Comparison of ENCODE assay signal across 8 cellular contexts in genomic region chr3:161310649-161311423, GRCh38.
A peak's percentile ranks its signal among the peaks of the same experiment; 100 is the strongest.
DNase-seq lines count a peak whose midpoint lies in the region; ATAC-seq, FAIRE-seq and TF ChIP-seq lines count a peak whose summit lies in the region.

No MANE protein-coding gene starts in this region.

- H3K27me3 Mint-ChIP-seq in CD4-positive, CD25-positive, alpha-beta regulatory T cell: no peaks in the 10 kb centered on the region
- no peaks in the 10 kb centered on the region for H3K27me3 Mint-ChIP-seq in activated naive CD4-positive, alpha-beta T cell treated with anti-CD3 and anti-CD28 coated beads, Interleukin-2, amount 50 U/mL, for 24 hours
- peaks cover 0 to 5% (median 3%) of the 10 kb centered on the region in 3 donors for H3K27me3 Mint-ChIP-seq in CD14-positive monocyte (ENCODE audit: low read depth in 3 of 3)

- CTCF ChIA-PET in HepG2 (lab: Yijun Ruan, JAX; ENCODE audit: low intra/inter-chr PET ratio, low total read pairs): no interaction called here

- TF ChIP-seq CTCF in HepG2 (CRISPR knock-in tag; IDR thresholded peaks at IDR 0.05): no peak
- TF ChIP-seq CTCF in lower leg skin (IDR thresholded peaks at IDR 0.05): no peak
- TF ChIP-seq CTCF in CD14-positive monocyte (IDR thresholded peaks at IDR 0.05): no peak

- H3K36me3 Mint-ChIP-seq in CD4-positive, CD25-positive, alpha-beta regulatory T cell: no peaks in the 10 kb centered on the region
- H3K36me3 Mint-ChIP-seq in activated naive CD4-positive, alpha-beta T cell treated with anti-CD3 and anti-CD28 coated beads, Interleukin-2, amount 50 U/mL, for 24 hours: peaks cover 4% of the 10 kb centered on the region
- H3K36me3 Mint-ChIP-seq in CD14-positive monocyte: no peaks in the 10 kb centered on the region

- H3K4me3 Mint-ChIP-seq in CD4-positive, CD25-positive, alpha-beta regulatory T cell: peak overlapping the region; percentile 24 to 79 (median 46)
- H3K4me3 Mint-ChIP-seq in activated naive CD4-positive, alpha-beta T cell treated with anti-CD3 and anti-CD28 coated beads, Interleukin-2, amount 50 U/mL, for 24 hours: peak overlapping the region; percentile 27
- no peak overlapping the region for H3K4me3 Mint-ChIP-seq in CD14-positive monocyte

- H3K4me1 Mint-ChIP-seq in CD4-positive, CD25-positive, alpha-beta regulatory T cell: peaks cover 0 to 43% (median 22%) of the 10 kb centered on the region in 4 donors
- peaks cover 69% of the 10 kb centered on the region for H3K4me1 Mint-ChIP-seq in activated naive CD4-positive, alpha-beta T cell treated with anti-CD3 and anti-CD28 coated beads, Interleukin-2, amount 50 U/mL, for 24 hours
- H3K4me1 Mint-ChIP-seq in CD14-positive monocyte: peaks cover 6% of the 10 kb centered on the region

- H2AFZ ChIP-seq in HepG2 (ENCODE audit: low read length): no peak overlapping the region

- H3K9ac ChIP-seq in HepG2 (ENCODE audit: insufficient read depth, low read depth, low read length): no peak overlapping the region

- POLR2A ChIA-PET in HepG2 (lab: Yijun Ruan, JAX): no interaction called here

- no peak for TF ChIP-seq POLR2A in HepG2 (IDR thresholded peaks at IDR 0.05; ENCODE audit: insufficient read depth in 1 of 2, low read depth in 2 of 2, low read length in 2 of 2)
- TF ChIP-seq POLR2A in lower leg skin (IDR thresholded peaks at IDR 0.05): no peak

- H3K4me3 ChIP-seq in CD4-positive, CD25-positive, alpha-beta regulatory T cell (ENCODE audit: low read depth, low read length): no peak overlapping the region
- H3K4me3 ChIP-seq in HepG2 (replicated peaks in 1 of 3; ENCODE audit: insufficient read depth in 1 of 3, low read depth in 2 of 3, low read length in 3 of 3) (no peak overlapping the region), lower leg skin (ENCODE audit: low read depth, poor library complexity, severe bottlenecking) (no peak overlapping the region)

- WGBS in HepG2 (ENCODE audit: low lambda C conversion rate): 29% methylated on average over 5 of the region's 5 CpGs
- 70 to 73% methylated on average over 5 of the region's 5 CpGs for WGBS in lower leg skin, 2 donors

- TF ChIP-seq EP300 in HepG2 (IDR thresholded peaks at IDR 0.05; ENCODE audit: low read depth in 2 of 2, low read length in 2 of 2) (no peak), HepG2 (CRISPR knock-in tag; IDR thresholded peaks at IDR 0.05; ENCODE audit: borderline replicate concordance) (no peak)

- no peak for FAIRE-seq in HepG2 (lab: Jason Lieb, UNC)

- intact Hi-C loops in HepG2 (cut with micrococcal nuclease; ENCODE audit: unreplicated experiment) (no loop called here), lower leg skin (cut with DNase I; ENCODE audit: low total_unique reads) (no loop called here), CD14-positive monocyte (cut with micrococcal nuclease) (no loop called here)

- no peaks in the 10 kb centered on the region for H3K9me3 ChIP-seq in CD4-positive, CD25-positive, alpha-beta regulatory T cell (ENCODE audit: control insufficient read depth in 2 of 2, low read length in 2 of 2)
- no peaks in the 10 kb centered on the region for H3K9me3 ChIP-seq in HepG2 (ENCODE audit: low read length)

- peak overlapping the region; percentile 77 to 98 (median 77) for H3K27ac Mint-ChIP-seq in CD4-positive, CD25-positive, alpha-beta regulatory T cell
- peak overlapping the region; percentile 61 for H3K27ac Mint-ChIP-seq in activated naive CD4-positive, alpha-beta T cell treated with anti-CD3 and anti-CD28 coated beads, Interleukin-2, amount 50 U/mL, for 24 hours
- no peak overlapping the region for H3K27ac Mint-ChIP-seq in CD14-positive monocyte

- H4K20me1 ChIP-seq in HepG2 (ENCODE audit: insufficient read depth, low read length): no peaks in the 10 kb centered on the region

- no peaks in the 10 kb centered on the region for H3K36me3 ChIP-seq in CD4-positive, CD25-positive, alpha-beta regulatory T cell (ENCODE audit: control insufficient read depth, insufficient read depth, low read length)
- H3K36me3 ChIP-seq in HepG2 (replicated peaks in 1 of 2; ENCODE audit: control insufficient read depth in 1 of 2, insufficient read depth in 2 of 2, low read length in 2 of 2): no peaks in the 10 kb centered on the region

- peaks cover 0 to 11% (median 7%) of the 10 kb centered on the region in 7 donors for H3K9me3 Mint-ChIP-seq in CD4-positive, CD25-positive, alpha-beta regulatory T cell
- peaks cover 11% of the 10 kb centered on the region for H3K9me3 Mint-ChIP-seq in activated naive CD4-positive, alpha-beta T cell treated with anti-CD3 and anti-CD28 coated beads, Interleukin-2, amount 50 U/mL, for 24 hours
- peaks cover 0 to 14% (median 0%) of the 10 kb centered on the region in 7 donors for H3K9me3 Mint-ChIP-seq in CD14-positive monocyte

- ATAC-seq in CD4-positive, CD25-positive, alpha-beta regulatory T cell (ENCODE audit: low read depth in 2 of 2): peak; percentile 73 to 79
- ATAC-seq in GM21423 (IDR thresholded peaks at IDR 0.05; ENCODE audit: unreplicated experiment): peak; percentile 85
- ATAC-seq in HG03575 (IDR thresholded peaks at IDR 0.05; ENCODE audit: extremely low read depth, insufficient number of reproducible peaks, low FRiP score, unreplicated experiment): peak; percentile 56
- ATAC-seq in HepG2: no peak

- H3K79me2 ChIP-seq in HepG2 (ENCODE audit: insufficient read depth, low read length): no peaks in the 10 kb centered on the region

- H3K27ac ChIP-seq in CD4-positive, CD25-positive, alpha-beta regulatory T cell (ENCODE audit: insufficient read depth, low read length, poor library complexity, severe bottlenecking): no peak overlapping the region
- no peak overlapping the region for H3K27ac ChIP-seq in HepG2 (ENCODE audit: extremely low read length, insufficient read depth, low read length)

- peaks cover 19% of the 10 kb centered on the region for H3K4me1 ChIP-seq in CD4-positive, CD25-positive, alpha-beta regulatory T cell (ENCODE audit: control insufficient read depth, insufficient read depth, low read length, poor library complexity, severe bottlenecking)
- H3K4me1 ChIP-seq in HepG2 (ENCODE audit: insufficient read depth, low read length): no peaks in the 10 kb centered on the region

- TF ChIP-seq RAD21 in HepG2 (CRISPR knock-in tag; IDR thresholded peaks at IDR 0.05): no peak

- H3K4me2 ChIP-seq in HepG2 (ENCODE audit: low read depth, low read length): no peak overlapping the region

- no TSS peak for BruUV-seq in HepG2 (replicated peaks; lab: Mats Ljungman, UMichigan)

- H3K27me3 ChIP-seq in CD4-positive, CD25-positive, alpha-beta regulatory T cell (ENCODE audit: control insufficient read depth, insufficient read depth, low read length): no peaks in the 10 kb centered on the region
- H3K27me3 ChIP-seq in HepG2 (ENCODE audit: control insufficient read depth in 1 of 2, insufficient read depth in 2 of 2, low read length in 2 of 2): no peaks in the 10 kb centered on the region

- in situ Hi-C loops in HepG2 (cut with HindIII; ENCODE audit: extremely low pct_ligation_motif_present, low pct_unique_long_range_greater_than_20kb): no loop called here

- peak in 2 of 3 donors; percentile 51 to 83 for DNase-seq in CD4-positive, CD25-positive, alpha-beta regulatory T cell
- DNase-seq in 8988T: no peak
- no peak for DNase-seq in HepG2 (ENCODE audit: low spot score)
- DNase-seq in lower leg skin (ENCODE audit: low spot score in 2 of 2): no peak
- DNase-seq in CD14-positive monocyte (ENCODE audit: low spot score): no peak

TF ChIP-seq in HepG2, 621 proteins besides CTCF, POLR2A, EP300 and RAD21 (continues in another document):
- TF ChIP-seq ZNF549 (CRISPR knock-in tag; IDR thresholded peaks at IDR 0.05) (no peak), THAP7 (CRISPR knock-in tag; IDR thresholded peaks at IDR 0.05) (no peak), ZNF605 (CRISPR knock-in tag; IDR thresholded peaks at IDR 0.05) (no peak), ZNF468 (CRISPR knock-in tag; IDR thresholded peaks at IDR 0.05) (no peak), TAF15 (IDR thresholded peaks at IDR 0.05; ENCODE audit: low read depth, low read length, poor library complexity, severe bottlenecking) (no peak), ZNF33B (CRISPR knock-in tag; IDR thresholded peaks at IDR 0.05) (no peak), HMG20A (CRISPR knock-in tag; IDR thresholded peaks at IDR 0.05; ENCODE audit: borderline replicate concordance) (no peak), SIN3A (IDR thresholded peaks at IDR 0.05; ENCODE audit: borderline replicate concordance, low read depth, low read length) (no peak), YEATS2 (CRISPR knock-in tag; IDR thresholded peaks at IDR 0.05; ENCODE audit: borderline replicate concordance) (no peak), SRSF1 (optimal IDR thresholded peaks at IDR 0.05; ENCODE audit: low read depth, low read length) (no peak), HNRNPL (IDR thresholded peaks at IDR 0.05; ENCODE audit: low read depth, low read length) (no peak), SMARCC2 (IDR thresholded peaks at IDR 0.05) (no peak), BATF2 (CRISPR knock-in tag; IDR thresholded peaks at IDR 0.05) (no peak)
- TF ChIP-seq, protein P1, sequence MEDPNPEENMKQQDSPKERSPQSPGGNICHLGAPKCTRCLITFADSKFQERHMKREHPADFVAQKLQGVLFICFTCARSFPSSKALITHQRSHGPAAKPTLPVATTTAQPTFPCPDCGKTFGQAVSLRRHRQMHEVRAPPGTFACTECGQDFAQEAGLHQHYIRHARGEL (CRISPR knock-in tag; IDR thresholded peaks at IDR 0.05): no peak
- TF ChIP-seq, protein P2, sequence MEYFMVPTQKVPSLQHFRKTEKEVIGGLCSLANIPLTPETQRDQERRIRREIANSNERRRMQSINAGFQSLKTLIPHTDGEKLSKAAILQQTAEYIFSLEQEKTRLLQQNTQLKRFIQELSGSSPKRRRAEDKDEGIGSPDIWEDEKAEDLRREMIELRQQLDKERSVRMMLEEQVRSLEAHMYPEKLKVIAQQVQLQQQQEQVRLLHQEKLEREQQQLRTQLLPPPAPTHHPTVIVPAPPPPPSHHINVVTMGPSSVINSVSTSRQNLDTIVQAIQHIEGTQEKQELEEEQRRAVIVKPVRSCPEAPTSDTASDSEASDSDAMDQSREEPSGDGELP (IDR thresholded peaks at IDR 0.05; ENCODE audit: borderline replicate concordance, low read depth): no peak

Comparison
In these comparisons a context has a peak if more than half of its experiments do, and no peak if none do; other contexts are left out.
1. DNase-seq: peak in CD4-positive, CD25-positive, alpha-beta regulatory T cell (2 of 3); none in 8988T (single experiment), HepG2 (single experiment), lower leg skin (0 of 2) and CD14-positive monocyte (single experiment).
2. H3K27ac Mint-ChIP-seq: peak in CD4-positive, CD25-positive, alpha-beta regulatory T cell (3 of 3) and activated naive CD4-positive, alpha-beta T cell treated with anti-CD3 and anti-CD28 coated beads, Interleukin-2, amount 50 U/mL, for 24 hours (single experiment); none in CD14-positive monocyte (0 of 7).
3. H3K4me3 Mint-ChIP-seq: peak in CD4-positive, CD25-positive, alpha-beta regulatory T cell (4 of 4) and activated naive CD4-positive, alpha-beta T cell treated with anti-CD3 and anti-CD28 coated beads, Interleukin-2, amount 50 U/mL, for 24 hours (single experiment); none in CD14-positive monocyte (0 of 2).